In the genomic region with DNA sequence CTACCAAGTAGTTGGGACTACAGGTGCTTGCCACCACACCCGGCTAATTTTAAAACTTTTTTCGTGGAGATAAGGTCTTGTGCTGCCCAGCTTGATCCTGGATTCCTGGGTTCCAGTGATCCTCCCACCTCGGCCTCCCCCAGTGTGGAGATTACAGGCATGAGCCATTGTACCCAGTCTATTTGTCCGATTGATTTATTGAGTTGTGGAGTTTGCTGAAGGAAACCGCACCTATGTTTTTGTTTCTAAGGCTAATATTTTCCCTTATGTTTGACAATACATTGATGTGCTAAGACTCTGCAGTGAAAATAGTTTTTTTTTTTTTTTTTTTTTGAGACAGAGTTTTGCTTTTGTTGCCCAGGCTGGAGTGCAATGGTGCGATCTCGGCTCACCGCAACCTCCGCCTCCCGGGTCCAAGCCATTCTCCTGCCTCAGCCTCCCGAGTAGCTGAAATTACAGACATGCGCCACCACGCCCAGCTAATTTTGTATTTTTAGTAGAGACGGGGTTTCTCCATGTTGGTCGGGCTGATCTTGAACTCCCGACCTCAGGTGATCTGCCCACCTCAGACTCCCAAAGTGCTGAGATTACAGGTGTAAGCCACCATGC, we compare ENCODE assay signal across 2 cellular contexts. TPM values are rescaled to one million over a fixed set of nuclear protein-coding genes. Genes with fewer than 3 reads are reported as not detected.
"Had no signal": no experiment of that assay in that cellular context is flagged by ENCODE, and none has a peak within 500 bp of the region (broad histone marks: within the 10 kb centered on the region; RNA-seq: fewer than 3 reads in every experiment).

No MANE protein-coding gene starts in this region.

RNA-seq across cellular contexts. Expression of gene MARVELD2, which starts 57.7 kb away (rescaled TPM):
- total RNA-seq: myocyte had no signal
- polyA plus RNA-seq: immature natural killer cell had no signal
